Comparison of ENCODE assay signal across 1 cellular context in genomic region chr12:94174576-94174975, GRCh38.
TF ChIP-seq lines count a peak whose summit lies in the region.

No MANE protein-coding gene starts in this region.

TF ChIP-seq in HepG2, 621 proteins besides CTCF, POLR2A, EP300 and RAD21:
- no peak for TF ChIP-seq CAMTA2 (CRISPR knock-in tag; IDR thresholded peaks at IDR 0.05; ENCODE audit: borderline replicate concordance)
- no peak for TF ChIP-seq RERE (CRISPR knock-in tag; IDR thresholded peaks at IDR 0.05; ENCODE audit: low read depth)
- no peak for TF ChIP-seq SIX4 (CRISPR knock-in tag; IDR thresholded peaks at IDR 0.05)
- TF ChIP-seq EZH2 (conservative IDR thresholded peaks at IDR 0.05; ENCODE audit: low read depth, low read length) = no peak
- TF ChIP-seq ARID5B (CRISPR knock-in tag; IDR thresholded peaks at IDR 0.05) = no peak
- no peak for TF ChIP-seq ZNF275 (CRISPR knock-in tag; IDR thresholded peaks at IDR 0.05; ENCODE audit: borderline replicate concordance)
- no peak for TF ChIP-seq TFE3 (CRISPR knock-in tag; IDR thresholded peaks at IDR 0.05)
- TF ChIP-seq SKIL (CRISPR knock-in tag; IDR thresholded peaks at IDR 0.05; ENCODE audit: borderline replicate concordance) = no peak
- TF ChIP-seq ZNF781 (CRISPR knock-in tag; IDR thresholded peaks at IDR 0.05; ENCODE audit: borderline replicate concordance, not compliant biosample characterization) = no peak
- TF ChIP-seq ZNF75D (CRISPR knock-in tag; IDR thresholded peaks at IDR 0.05; ENCODE audit: borderline replicate concordance) = no peak
- no peak for TF ChIP-seq ZNF546 (CRISPR knock-in tag; conservative IDR thresholded peaks at IDR 0.05)
- no peak for TF ChIP-seq SUZ12 (IDR thresholded peaks at IDR 0.05; ENCODE audit: low read depth, low read length)
- no peak for TF ChIP-seq ZNF746 (CRISPR knock-in tag; IDR thresholded peaks at IDR 0.05)
- no peak for TF ChIP-seq TGIF2 (CRISPR knock-in tag; IDR thresholded peaks at IDR 0.05)
- TF ChIP-seq ZBTB7A (CRISPR knock-in tag; IDR thresholded peaks at IDR 0.05) = no peak
- TF ChIP-seq SETDB1 (CRISPR knock-in tag; IDR thresholded peaks at IDR 0.05; ENCODE audit: borderline replicate concordance) = no peak
